ENCODE assay signal across 18 cellular contexts in the genomic region with DNA sequence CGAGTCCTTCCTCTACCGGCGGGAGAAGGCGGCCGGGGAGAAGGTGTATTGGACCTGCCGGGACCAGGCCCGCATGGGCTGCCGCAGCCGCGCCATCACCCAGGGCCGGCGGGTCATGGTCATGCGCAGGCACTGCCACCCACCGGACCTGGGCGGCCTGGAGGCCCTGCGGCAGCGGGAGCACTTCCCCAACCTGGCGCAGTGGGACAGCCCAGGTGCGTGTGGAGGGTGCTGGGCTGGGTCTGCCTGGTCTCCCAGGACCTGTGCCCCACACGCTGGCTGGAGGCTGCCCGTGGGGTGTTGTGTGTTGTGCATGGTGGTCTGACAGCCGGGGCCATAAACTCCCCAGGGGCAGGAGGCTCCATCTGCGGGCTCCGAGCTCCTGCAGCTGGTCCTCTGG. TPM values are rescaled to one million over a fixed set of nuclear protein-coding genes. Genes with fewer than 3 reads are reported as not detected.
DNase-seq lines count a peak whose midpoint lies in the region; ATAC-seq, FAIRE-seq and TF ChIP-seq lines count a peak whose summit lies in the region.
"Had no signal": no experiment of that assay in that cellular context is flagged by ENCODE, and none has a peak within 500 bp of the region (broad histone marks: within the 10 kb centered on the region; RNA-seq: fewer than 3 reads in every experiment).

No MANE protein-coding gene starts in this region.

- FAIRE-seq in K562 (lab: Jason Lieb, UNC) (no peak), kidney (lab: Jason Lieb, UNC) (no peak)
- FAIRE-seq: GM12891, GM19239, H1 had no signal

- TF ChIP-seq POLR2A in K562 (conservative IDR thresholded peaks at IDR 0.05): no peak

- TF ChIP-seq CTCF in K562 (IDR thresholded peaks at IDR 0.05 in 2 of 3, conservative IDR thresholded peaks at IDR 0.05 in 1 of 3; ENCODE audit: insufficient read depth in 2 of 3, low read depth in 1 of 3, low read length in 3 of 3): no peak
- no peak for TF ChIP-seq CTCF in osteoblast (IDR thresholded peaks at IDR 0.05; ENCODE audit: extremely low read depth, low read depth, low read length)
- TF ChIP-seq CTCF in kidney (IDR thresholded peaks at IDR 0.05; ENCODE audit: borderline replicate concordance, extremely low read depth, insufficient read depth): no peak

- CTCF ChIA-PET in K562 (lab: Yijun Ruan, JAX; ENCODE audit: low intra/inter-chr PET ratio): no interaction called here

- no peak for TF ChIP-seq EP300 in K562 (IDR thresholded peaks at IDR 0.05; ENCODE audit: low read length)

- peak; percentile 5 for DNase-seq in AG20443 (ENCODE audit: low spot score)
- DNase-seq in GM03348 (ENCODE audit: low spot score): peak; percentile 1
- no peak for DNase-seq in K562 (ENCODE audit: extremely low read depth in 1 of 4, low spot score in 3 of 4)
- DNase-seq in osteoblast (ENCODE audit: insufficient read length, low spot score, missing footprints): peak; percentile 27
- no peak for DNase-seq in G401 (ENCODE audit: low spot score)
- no peak for DNase-seq in kidney
- DNase-seq: BE2C; CD4-positive, alpha-beta memory T cell; DMS153; DMS79; GF-D8; KBM-7 had no signal

- WGBS in K562 (ENCODE audit: insufficient coverage, low coverage, missing lambda C conversion rate): 90% methylated on average over 9 of the region's 24 CpGs

- no peak overlapping the region for H3K4me2 ChIP-seq in K562 (ENCODE audit: insufficient read depth, low read length)
- no peak overlapping the region for H3K4me2 ChIP-seq in osteoblast (ENCODE audit: insufficient read depth, low read length)

- no peaks in the 10 kb centered on the region for H3K79me2 ChIP-seq in K562 (ENCODE audit: control insufficient read depth, insufficient read depth, low read length)
- no peaks in the 10 kb centered on the region for H3K79me2 ChIP-seq in osteoblast (ENCODE audit: insufficient read depth, low read length)

- peaks cover 0 to 6% of the 10 kb centered on the region in 2 experiments; a peak in 2 of 5 replicates for H3K4me1 ChIP-seq in K562 (replicated peaks in 1 of 2; ENCODE audit: control insufficient read depth in 2 of 2, insufficient read depth in 2 of 2, low read length in 2 of 2)
- H3K4me1 ChIP-seq in osteoblast (ENCODE audit: insufficient read depth, low read length): no peaks in the 10 kb centered on the region
- H3K4me1 ChIP-seq in kidney (ENCODE audit: control insufficient read depth in 1 of 2, insufficient read depth in 1 of 2, low read depth in 1 of 2, low read length in 2 of 2): no peaks in the 10 kb centered on the region
- H3K4me1 ChIP-seq: BE2C, HAP-1 had no signal

- H3K27me3 ChIP-seq in K562 (ENCODE audit: control insufficient read depth in 2 of 2, insufficient read depth in 2 of 2, low read length in 2 of 2) (no peaks in the 10 kb centered on the region), osteoblast (ENCODE audit: insufficient read depth, low read length) (no peaks in the 10 kb centered on the region)
- H3K27me3 ChIP-seq: BE2C had no signal

- H3K9me3 ChIP-seq in K562 (replicated peaks; ENCODE audit: control insufficient read depth, insufficient read depth, low read depth, low read length): no peaks in the 10 kb centered on the region
- H3K9me3 ChIP-seq in osteoblast (ENCODE audit: low read depth, low read length): no peaks in the 10 kb centered on the region
- no peaks in the 10 kb centered on the region for H3K9me3 ChIP-seq in kidney (ENCODE audit: control insufficient read depth in 1 of 2, low read length in 2 of 2)
- H3K9me3 ChIP-seq: BE2C, HAP-1 had no signal

- no peak overlapping the region for H3K4me3 ChIP-seq in K562
- H3K4me3 ChIP-seq in osteoblast (ENCODE audit: insufficient read depth, low read length): no peak overlapping the region
- H3K4me3 ChIP-seq in kidney (ENCODE audit: low read length in 2 of 2): no peak overlapping the region
- H3K4me3 ChIP-seq: HAP-1 had no signal

- no peaks in the 10 kb centered on the region for H3K9me1 ChIP-seq in K562 (ENCODE audit: control insufficient read depth, insufficient read depth, low read length)

- POLR2A ChIA-PET in K562 (lab: Yijun Ruan, JAX): no interaction called here

- ATAC-seq in K562 (no peak), HG03571 (IDR thresholded peaks at IDR 0.05; ENCODE audit: unreplicated experiment) (no peak)

- BruUV-seq in K562 (replicated peaks; lab: Mats Ljungman, UMichigan): no TSS peak

- intact Hi-C loops in K562 (cut with micrococcal nuclease): no loop called here
- intact Hi-C loops in kidney (cut with DNase I): no loop called here

- H3K36me3 ChIP-seq in K562 (ENCODE audit: control insufficient read depth, insufficient read depth, low read length): peaks cover 63% of the 10 kb centered on the region; the same call in 2 of the 3 replicates
- peaks cover 52% of the 10 kb centered on the region for H3K36me3 ChIP-seq in osteoblast (ENCODE audit: insufficient read depth, low read length)
- peaks cover 5 to 20% of the 10 kb centered on the region in 2 donors for H3K36me3 ChIP-seq in kidney (ENCODE audit: control insufficient read depth in 1 of 2, insufficient read depth in 2 of 2, low read length in 2 of 2)

- H2AFZ ChIP-seq in K562 (ENCODE audit: low read depth, low read length): no peak overlapping the region
- no peak overlapping the region for H2AFZ ChIP-seq in osteoblast (ENCODE audit: low read length)

- H4K20me1 ChIP-seq in K562 (replicated peaks; ENCODE audit: control insufficient read depth, insufficient read depth, low read length): no peaks in the 10 kb centered on the region
- peaks cover 6% of the 10 kb centered on the region for H4K20me1 ChIP-seq in osteoblast (ENCODE audit: insufficient read depth, low read length)

- H3K27ac ChIP-seq in K562 (ENCODE audit: extremely low read depth, low read depth, low read length): no peak overlapping the region
- H3K27ac ChIP-seq in osteoblast (ENCODE audit: low read depth, low read length): no peak overlapping the region
- no peak overlapping the region for H3K27ac ChIP-seq in kidney (ENCODE audit: low read depth in 2 of 2, low read length in 2 of 2)

- in situ Hi-C loops in K562 (cut with MboI) (no loop called here), G401 (cut with HindIII; ENCODE audit: low sequenced_read_pairs) (no loop called here)

- no peak for TF ChIP-seq RAD21 in K562 (CRISPR knock-in tag; conservative IDR thresholded peaks at IDR 0.05 in 1 of 2, IDR thresholded peaks at IDR 0.05 in 1 of 2)

- no peak overlapping the region for H3K9ac ChIP-seq in K562 (ENCODE audit: insufficient read depth in 1 of 2, low read depth in 2 of 2, low read length in 2 of 2)
- H3K9ac ChIP-seq in kidney (ENCODE audit: low read length in 2 of 2): no peak overlapping the region

RNA-seq across cellular contexts. Expression of a gene that starts 25.4 kb away (rescaled TPM):
- total RNA-seq in K562 (2011; cell fraction: chromatin; rRNA removed; ENCODE audit: low replicate concordance): 17.5 and 43.7 TPM in 2 replicates
- 32.5 and 32.6 TPM in 2 replicates for total RNA-seq in K562 (2011; cell fraction: nucleolus; rRNA removed)
- 23.0 and 25.4 TPM in 2 replicates for total RNA-seq in K562 (2011; cell fraction: nucleoplasm; rRNA removed)
- total RNA-seq in K562 (2014; rRNA removed) (27.0 and 32.8 TPM in 2 replicates), K562 (2014; rRNA removed; fragmentation: Illumina TruSeq; extraction: Trizol) (2.2 and 2.5 TPM in 2 replicates), K562 (2015; rRNA removed; fragmentation: Illumina TruSeq; extraction: Trizol) (10.3 and 11.3 TPM in 2 replicates), K562 (2021) (32.7 and 33.6 TPM in 2 replicates), osteoblast (48.3 and 56.5 TPM in 2 replicates), kidney (36.8 TPM)
- polyA plus RNA-seq in K562 (2011; rRNA removed) (6.1 and 8.4 TPM in 2 replicates), K562 (2014; fragmentation: Illumina TruSeq; extraction: Trizol) (11.6 and 13.2 TPM in 2 replicates), K562 (2014; fragmentation: Nextera tagmentation; extraction: Ambion mirVana) (under 1 TPM; 0.18 to 0.52 TPM), K562 (2014; rRNA removed) (18.7 and 20.4 TPM in 2 replicates), kidney (ENCODE audit: insufficient read depth, low read depth, low replicate concordance) (24.5 TPM)
- polyA plus RNA-seq in K562 (2011; cell fraction: cytosol; rRNA removed): 11.7 and 27.6 TPM in 2 replicates
- polyA plus RNA-seq in K562 (2011; cell fraction: nucleus; rRNA removed): 18.7 and 32.5 TPM in 2 replicates
- polyA plus RNA-seq in K562 (2012): 15.4 and 25.6 TPM in 2 replicates
- 2.1 and 5.8 TPM in 2 replicates for polyA minus RNA-seq in K562 (2011; rRNA and poly(A)+ RNA removed)
- 8.8 and 13.6 TPM in 2 replicates for polyA minus RNA-seq in K562 (2011; cell fraction: cytosol; rRNA and poly(A)+ RNA removed)
- 10.6 and 11.7 TPM in 2 replicates for polyA minus RNA-seq in K562 (2011; cell fraction: nucleus; rRNA and poly(A)+ RNA removed)
- total RNA-seq in G401 (2014; rRNA removed; shearing (Covaris generic)): 51.8 and 52.7 TPM in 2 replicates

RNA-seq across cellular contexts. Expression of a gene that starts 26.9 kb away (rescaled TPM):
- 1.7 and 9.3 TPM in 2 replicates for total RNA-seq in K562 (2011; cell fraction: chromatin; rRNA removed; ENCODE audit: low replicate concordance)
- total RNA-seq in K562 (2011; cell fraction: nucleolus; rRNA removed): 17.9 and 19.0 TPM in 2 replicates
- total RNA-seq in K562 (2011; cell fraction: nucleoplasm; rRNA removed): 5.8 and 6.7 TPM in 2 replicates
- 7.7 and 8.6 TPM in 2 replicates for total RNA-seq in K562 (2014; rRNA removed)
- 0.67 and 0.84 TPM in 2 replicates for total RNA-seq in K562 (2014; rRNA removed; fragmentation: Illumina TruSeq; extraction: Trizol)
- total RNA-seq in K562 (2015; rRNA removed; fragmentation: Illumina TruSeq; extraction: Trizol): 1.5 and 2.0 TPM in 2 replicates
- 7.6 and 8.2 TPM in 2 replicates for total RNA-seq in K562 (2021)
- polyA plus RNA-seq in K562 (2011; rRNA removed): 1.4 and 3.1 TPM in 2 replicates
- 3.1 and 10.2 TPM in 2 replicates for polyA plus RNA-seq in K562 (2011; cell fraction: cytosol; rRNA removed)
- polyA plus RNA-seq in K562 (2011; cell fraction: nucleus; rRNA removed): 14.7 and 20.3 TPM in 2 replicates
- polyA plus RNA-seq in K562 (2012): 1.2 and 3.0 TPM in 2 replicates
- polyA plus RNA-seq in K562 (2014; fragmentation: Illumina TruSeq; extraction: Trizol): 0.25 and 1.5 TPM in 2 replicates
- under 1 TPM in 1 of 2 experiments, not detected in 1; 0.04 TPM for polyA plus RNA-seq in K562 (2014; fragmentation: Nextera tagmentation; extraction: Ambion mirVana)
- polyA plus RNA-seq in K562 (2014; rRNA removed): 7.1 and 7.5 TPM in 2 replicates
- 0.21 and 0.30 TPM in 2 replicates for polyA minus RNA-seq in K562 (2011; rRNA and poly(A)+ RNA removed)
- polyA minus RNA-seq in K562 (2011; cell fraction: cytosol; rRNA and poly(A)+ RNA removed): 2.8 and 2.9 TPM in 2 replicates
- polyA minus RNA-seq in K562 (2011; cell fraction: nucleus; rRNA and poly(A)+ RNA removed): 2.4 and 2.9 TPM in 2 replicates
- total RNA-seq in osteoblast: not detected in 2 replicates
- total RNA-seq in G401 (2014; rRNA removed; shearing (Covaris generic)): 64.8 and 80.7 TPM in 2 replicates
- total RNA-seq in kidney: not detected
- not detected for polyA plus RNA-seq in kidney (ENCODE audit: insufficient read depth, low read depth, low replicate concordance)
- total RNA-seq: CD4-positive, alpha-beta memory T cell had no signal
- polyA plus RNA-seq: CD14-positive monocyte; CD4-positive, alpha-beta memory T cell had no signal

RNA-seq across cellular contexts. Expression of a gene that starts 32.0 kb away (rescaled TPM):
- total RNA-seq in K562 (2011; cell fraction: chromatin; rRNA removed; ENCODE audit: low replicate concordance): 19.5 and 61.4 TPM in 2 replicates
- 51.0 and 53.6 TPM in 2 replicates for total RNA-seq in K562 (2011; cell fraction: nucleolus; rRNA removed)
- 31.3 and 34.3 TPM in 2 replicates for total RNA-seq in K562 (2011; cell fraction: nucleoplasm; rRNA removed)
- 25.3 and 30.1 TPM in 2 replicates for total RNA-seq in K562 (2014; rRNA removed)
- 8.2 and 10.7 TPM in 2 replicates for total RNA-seq in K562 (2014; rRNA removed; fragmentation: Illumina TruSeq; extraction: Trizol)
- 19.5 and 22.0 TPM in 2 replicates for total RNA-seq in K562 (2015; rRNA removed; fragmentation: Illumina TruSeq; extraction: Trizol)
- 40.4 TPM in 2 replicates for total RNA-seq in K562 (2021)
- polyA plus RNA-seq in K562 (2011; rRNA removed): 11.6 and 14.6 TPM in 2 replicates
- polyA plus RNA-seq in K562 (2011; cell fraction: cytosol; rRNA removed): 16.4 and 41.9 TPM in 2 replicates
- 40.3 and 69.3 TPM in 2 replicates for polyA plus RNA-seq in K562 (2011; cell fraction: nucleus; rRNA removed)
- 21.4 and 26.0 TPM in 2 replicates for polyA plus RNA-seq in K562 (2012)
- polyA plus RNA-seq in K562 (2014; fragmentation: Illumina TruSeq; extraction: Trizol): 21.1 and 27.8 TPM in 2 replicates
- polyA plus RNA-seq in K562 (2014; fragmentation: Nextera tagmentation; extraction: Ambion mirVana): 1 to 10 TPM in 1 of 2 experiments, under 1 TPM in 1; 0.62 to 1.0 TPM
- 28.9 and 31.6 TPM in 2 replicates for polyA plus RNA-seq in K562 (2014; rRNA removed)
- 4.7 and 8.4 TPM in 2 replicates for polyA minus RNA-seq in K562 (2011; rRNA and poly(A)+ RNA removed)
- polyA minus RNA-seq in K562 (2011; cell fraction: cytosol; rRNA and poly(A)+ RNA removed): 13.9 and 18.4 TPM in 2 replicates
- polyA minus RNA-seq in K562 (2011; cell fraction: nucleus; rRNA and poly(A)+ RNA removed): 10.0 and 12.0 TPM in 2 replicates
- 1.5 and 1.8 TPM in 2 replicates for total RNA-seq in osteoblast
- total RNA-seq in G401 (2014; rRNA removed; shearing (Covaris generic)): 29.0 and 43.4 TPM in 2 replicates
- total RNA-seq in kidney: 5.9 TPM
- polyA plus RNA-seq in kidney (ENCODE audit: insufficient read depth, low read depth, low replicate concordance): 3.5 TPM

RNA-seq across cellular contexts. Expression of a gene that starts 43.1 kb away (rescaled TPM):
- total RNA-seq in K562 (2011; cell fraction: chromatin; rRNA removed; ENCODE audit: low replicate concordance): 71.6 and 270 TPM in 2 replicates
- total RNA-seq in K562 (2011; cell fraction: nucleolus; rRNA removed): 273 and 293 TPM in 2 replicates
- 141 and 143 TPM in 2 replicates for total RNA-seq in K562 (2011; cell fraction: nucleoplasm; rRNA removed)
- total RNA-seq in K562 (2014; rRNA removed) (85.5 and 110 TPM in 2 replicates), K562 (2014; rRNA removed; fragmentation: Illumina TruSeq; extraction: Trizol) (19.7 and 21.6 TPM in 2 replicates), K562 (2015; rRNA removed; fragmentation: Illumina TruSeq; extraction: Trizol) (37.8 and 42.5 TPM in 2 replicates), K562 (2021) (187 and 201 TPM in 2 replicates), osteoblast (1.4 and 2.1 TPM in 2 replicates), kidney (2.2 TPM)
- polyA plus RNA-seq in K562 (2011; rRNA removed) (18.7 and 48.0 TPM in 2 replicates), K562 (2014; fragmentation: Illumina TruSeq; extraction: Trizol) (45.6 and 100 TPM in 2 replicates), K562 (2014; fragmentation: Nextera tagmentation; extraction: Ambion mirVana) (10 to 100 TPM in 1 of 2 experiments, 1 to 10 TPM in 1; 8.7 to 12.8 TPM), K562 (2014; rRNA removed) (84.1 and 112 TPM in 2 replicates), kidney (ENCODE audit: insufficient read depth, low read depth, low replicate concordance) (0.97 TPM)
- polyA plus RNA-seq in K562 (2011; cell fraction: cytosol; rRNA removed): 32.9 and 123 TPM in 2 replicates
- 203 and 375 TPM in 2 replicates for polyA plus RNA-seq in K562 (2011; cell fraction: nucleus; rRNA removed)
- 106 and 151 TPM in 2 replicates for polyA plus RNA-seq in K562 (2012)
- 6.2 and 8.2 TPM in 2 replicates for polyA minus RNA-seq in K562 (2011; rRNA and poly(A)+ RNA removed)
- polyA minus RNA-seq in K562 (2011; cell fraction: cytosol; rRNA and poly(A)+ RNA removed): 33.3 and 34.1 TPM in 2 replicates
- polyA minus RNA-seq in K562 (2011; cell fraction: nucleus; rRNA and poly(A)+ RNA removed): 65.0 and 81.9 TPM in 2 replicates
- 9.3 and 19.0 TPM in 2 replicates for total RNA-seq in G401 (2014; rRNA removed; shearing (Covaris generic))
- polyA plus RNA-seq: CD4-positive, alpha-beta memory T cell had no signal

RNA-seq across cellular contexts. Expression of a gene that starts 54.2 kb away (rescaled TPM):
- 2.1 and 5.8 TPM in 2 replicates for total RNA-seq in K562 (2011; cell fraction: chromatin; rRNA removed; ENCODE audit: low replicate concordance)
- total RNA-seq in K562 (2011; cell fraction: nucleolus; rRNA removed): 5.5 and 7.5 TPM in 2 replicates
- total RNA-seq in K562 (2011; cell fraction: nucleoplasm; rRNA removed): 3.2 and 5.1 TPM in 2 replicates
- total RNA-seq in K562 (2014; rRNA removed): 55.5 and 69.2 TPM in 2 replicates
- total RNA-seq in K562 (2014; rRNA removed; fragmentation: Illumina TruSeq; extraction: Trizol): 3.5 and 4.8 TPM in 2 replicates
- total RNA-seq in K562 (2015; rRNA removed; fragmentation: Illumina TruSeq; extraction: Trizol): 24.2 and 28.0 TPM in 2 replicates
- 25.4 and 28.4 TPM in 2 replicates for total RNA-seq in K562 (2021)
- 7.6 and 11.4 TPM in 2 replicates for polyA plus RNA-seq in K562 (2011; rRNA removed)
- polyA plus RNA-seq in K562 (2011; cell fraction: cytosol; rRNA removed): 18.7 and 38.7 TPM in 2 replicates
- 9.2 and 10.8 TPM in 2 replicates for polyA plus RNA-seq in K562 (2011; cell fraction: nucleus; rRNA removed)
- polyA plus RNA-seq in K562 (2012): 21.3 and 30.5 TPM in 2 replicates
- 5.8 and 22.3 TPM in 2 replicates for polyA plus RNA-seq in K562 (2014; fragmentation: Illumina TruSeq; extraction: Trizol)
- 1 to 10 TPM in 1 of 2 experiments, under 1 TPM in 1; 0.70 to 1.4 TPM for polyA plus RNA-seq in K562 (2014; fragmentation: Nextera tagmentation; extraction: Ambion mirVana)
- polyA plus RNA-seq in K562 (2014; rRNA removed): 45.7 and 52.6 TPM in 2 replicates
- 0.96 and 1.9 TPM in 2 replicates for polyA minus RNA-seq in K562 (2011; rRNA and poly(A)+ RNA removed)
- polyA minus RNA-seq in K562 (2011; cell fraction: cytosol; rRNA and poly(A)+ RNA removed): 8.5 and 10.3 TPM in 2 replicates
- polyA minus RNA-seq in K562 (2011; cell fraction: nucleus; rRNA and poly(A)+ RNA removed): 2.6 and 4.6 TPM in 2 replicates
- total RNA-seq in osteoblast: 38.7 and 43.6 TPM in 2 replicates
- 91.6 and 137 TPM in 2 replicates for total RNA-seq in G401 (2014; rRNA removed; shearing (Covaris generic))
- total RNA-seq in kidney: 31.3 TPM
- polyA plus RNA-seq in kidney (ENCODE audit: insufficient read depth, low read depth, low replicate concordance): 52.5 TPM

Comparison
In these comparisons a context has a peak if more than half of its experiments do, and no peak if none do; other contexts are left out.
1. DNase-seq: peak in AG20443 (single experiment), GM03348 (single experiment) and osteoblast (single experiment); none in K562 (0 of 4), G401 (single experiment) and kidney (single experiment).